Comparison of ENCODE assay signal across 12 cellular contexts in the genomic region with DNA sequence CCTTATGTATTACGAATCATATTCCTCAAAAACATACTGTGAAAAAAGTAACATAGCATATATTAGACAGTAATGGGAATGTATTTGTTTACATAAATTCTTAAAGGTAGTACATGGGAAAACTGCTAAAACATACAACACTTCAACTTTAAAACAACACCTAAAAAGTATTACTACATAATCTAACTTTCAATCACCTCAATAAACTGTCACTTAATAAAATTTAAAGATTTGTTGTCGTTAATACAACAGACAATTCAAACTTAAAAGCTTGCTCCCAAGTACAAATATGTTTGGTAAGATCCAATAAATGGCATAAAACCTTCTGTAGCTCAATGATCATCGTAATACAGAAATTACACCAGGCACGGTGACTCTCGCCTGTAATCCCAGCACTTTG. TPM values are rescaled to one million over a fixed set of nuclear protein-coding genes. Genes with fewer than 3 reads are reported as not detected.
DNase-seq lines count a peak whose midpoint lies in the region; ATAC-seq and TF ChIP-seq lines count a peak whose summit lies in the region.
"Had no signal": no experiment of that assay in that cellular context is flagged by ENCODE, and none has a peak within 500 bp of the region (broad histone marks: within the 10 kb centered on the region; RNA-seq: fewer than 3 reads in every experiment).

No MANE protein-coding gene starts in this region.

- H3K27me3 Mint-ChIP-seq in CD4-positive, alpha-beta T cell = no peaks in the 10 kb centered on the region
- H3K27me3 Mint-ChIP-seq in activated naive CD8-positive, alpha-beta T cell = no peaks in the 10 kb centered on the region
- H3K27me3 Mint-ChIP-seq in natural killer cell treated with Interleukin-12 subunit alpha and Interleukin-12 subunit beta and Interleukin-15 and Interleukin-18, amount 100 ng/mL, for 72 hours = no peaks in the 10 kb centered on the region

- H3K9me3 ChIP-seq in CD4-positive, alpha-beta T cell (ENCODE audit: control insufficient read depth, low read length) = no peaks in the 10 kb centered on the region
- no peaks in the 10 kb centered on the region for H3K9me3 ChIP-seq in HEK293 (ENCODE audit: control insufficient read depth, insufficient read depth, low read depth, low read length)
- H3K9me3 ChIP-seq: Caco-2, left ventricle myocardium inferior had no signal

- H3K9me3 Mint-ChIP-seq in CD4-positive, alpha-beta T cell = no peaks in the 10 kb centered on the region
- H3K9me3 Mint-ChIP-seq in activated naive CD8-positive, alpha-beta T cell (ENCODE audit: low read depth) = no peaks in the 10 kb centered on the region
- no peaks in the 10 kb centered on the region for H3K9me3 Mint-ChIP-seq in natural killer cell treated with Interleukin-12 subunit alpha and Interleukin-12 subunit beta and Interleukin-15 and Interleukin-18, amount 100 ng/mL, for 72 hours

- H3K27me3 ChIP-seq in CD4-positive, alpha-beta T cell (ENCODE audit: control insufficient read depth, insufficient read depth, low read length) = no peaks in the 10 kb centered on the region

- H3K4me1 Mint-ChIP-seq in CD4-positive, alpha-beta T cell (ENCODE audit: low read depth) = peaks cover 58% of the 10 kb centered on the region
- H3K4me1 Mint-ChIP-seq in activated naive CD8-positive, alpha-beta T cell (ENCODE audit: low read depth) = peaks cover 64% of the 10 kb centered on the region
- H3K4me1 Mint-ChIP-seq in natural killer cell treated with Interleukin-12 subunit alpha and Interleukin-12 subunit beta and Interleukin-15 and Interleukin-18, amount 100 ng/mL, for 72 hours (ENCODE audit: low read depth in 2 of 2) = peaks cover 41 to 49% of the 10 kb centered on the region in 2 donors

- no peak for TF ChIP-seq CTCF in CD4-positive, alpha-beta T cell (IDR thresholded peaks at IDR 0.05)
- TF ChIP-seq CTCF in HEK293 (tag by site-specific recombination; IDR thresholded peaks at IDR 0.05) = no peak

- no peak overlapping the region for H3K4me3 ChIP-seq in HEK293 (ENCODE audit: low read depth, low read length)

- CTCF ChIA-PET in CD4-positive, alpha-beta T cell (lab: Charles Lee) = interaction anchor here (0.8 to 1.7 kb wide), 3 partner anchors 12 to 66 kb away, joined by 3 to 6 read pairs (median 5); no protein-coding TSS in a partner anchor
- CTCF ChIA-PET in HEK293 (lab: Yijun Ruan, JAX) = interaction anchor here (0.5 to 3.4 kb wide), 6 partner anchors 17 to 999 kb away, joined by 3 to 23 read pairs (median 5); no protein-coding TSS in a partner anchor

- no peak for DNase-seq in CD4-positive, alpha-beta T cell
- no peak for DNase-seq in natural killer cell treated with Interleukin-12 subunit alpha and Interleukin-12 subunit beta and Interleukin-15 and Interleukin-18, amount 100 ng/mL, for 72 hours (ENCODE audit: low spot score)
- DNase-seq in activated CD4-positive, CD25-positive, alpha-beta regulatory T cell treated with anti-CD3 and anti-CD28 coated beads, Interleukin-2, amount 50 U/mL, for 72 hours = no peak
- DNase-seq in sciatic nerve (ENCODE audit: low spot score) = no peak
- DNase-seq: Caco-2; left ventricle myocardium inferior; NCI-H1930; stimulated activated CD4-positive, alpha-beta T cell treated with anti-CD3 and anti-CD28 coated beads, Interleukin-2, amount 100 ng/mL, for 24 hours had no signal

- no peak for ATAC-seq in CD4-positive, alpha-beta T cell (ENCODE audit: poor library complexity)
- no peak for ATAC-seq in natural killer cell treated with Interleukin-12 subunit alpha and Interleukin-12 subunit beta and Interleukin-15 and Interleukin-18, amount 100 ng/mL, for 72 hours
- ATAC-seq in HG03025 (IDR thresholded peaks at IDR 0.05; ENCODE audit: low FRiP score, unreplicated experiment) (no peak), GM21390 (IDR thresholded peaks at IDR 0.05; ENCODE audit: unreplicated experiment) (no peak), sciatic nerve (no peak)

- peak overlapping the region; percentile 99 for H3K4me3 Mint-ChIP-seq in CD4-positive, alpha-beta T cell
- peak overlapping the region; percentile 96 for H3K4me3 Mint-ChIP-seq in activated naive CD8-positive, alpha-beta T cell
- H3K4me3 Mint-ChIP-seq in natural killer cell treated with Interleukin-12 subunit alpha and Interleukin-12 subunit beta and Interleukin-15 and Interleukin-18, amount 100 ng/mL, for 72 hours = peak overlapping the region; percentile 60

- peaks cover 20% of the 10 kb centered on the region for H3K4me1 ChIP-seq in HEK293 (ENCODE audit: control insufficient read depth, insufficient read depth, low read length)
- H3K4me1 ChIP-seq: Caco-2 had no signal

- peaks cover 13 to 27% of the 10 kb centered on the region in 2 experiments for H3K36me3 ChIP-seq in HEK293 (ENCODE audit: control insufficient read depth in 2 of 2, insufficient read depth in 1 of 2, low read length in 2 of 2)
- H3K36me3 ChIP-seq: left ventricle myocardium inferior had no signal

- peak overlapping the region; percentile 44 for H3K27ac Mint-ChIP-seq in CD4-positive, alpha-beta T cell
- H3K27ac Mint-ChIP-seq in activated naive CD8-positive, alpha-beta T cell = peak overlapping the region; percentile 92
- peak overlapping the region in 1 of 2 donors; percentile 83 for H3K27ac Mint-ChIP-seq in natural killer cell treated with Interleukin-12 subunit alpha and Interleukin-12 subunit beta and Interleukin-15 and Interleukin-18, amount 100 ng/mL, for 72 hours

- POLR2A ChIA-PET in CD4-positive, alpha-beta T cell (lab: Charles Lee) = interaction anchor here (1.0 to 1.6 kb wide), 4 partner anchors 9 to 722 kb away, joined by 3 to 8 read pairs (median 4); a partner anchor contains a TSS
- POLR2A ChIA-PET in HEK293 (lab: Yijun Ruan, JAX) = interaction anchor here (0.7 to 1.4 kb wide), 4 partner anchors 10 to 127 kb away, joined by 3 read pairs; a partner anchor contains a TSS

- H3K36me3 Mint-ChIP-seq in CD4-positive, alpha-beta T cell (ENCODE audit: low read depth) = peaks cover 47% of the 10 kb centered on the region
- peaks cover 11% of the 10 kb centered on the region for H3K36me3 Mint-ChIP-seq in activated naive CD8-positive, alpha-beta T cell
- H3K36me3 Mint-ChIP-seq in natural killer cell treated with Interleukin-12 subunit alpha and Interleukin-12 subunit beta and Interleukin-15 and Interleukin-18, amount 100 ng/mL, for 72 hours = peaks cover 21% of the 10 kb centered on the region

- no peak overlapping the region for H3K27ac ChIP-seq in CD4-positive, alpha-beta T cell (ENCODE audit: low read depth, low read length)
- H3K27ac ChIP-seq in HEK293 (ENCODE audit: extremely low read depth, low read depth, low read length) = no peak overlapping the region
- H3K27ac ChIP-seq: left ventricle myocardium inferior had no signal

- intact Hi-C loops in CD4-positive, alpha-beta T cell (cut with DNase I, micrococcal nuclease) = loop anchor here in 1 of 2 experiments (5.0 to 10.0 kb wide), 5 partner anchors 37 to 949 kb away; a partner anchor contains a TSS
- intact Hi-C loops in sciatic nerve (cut with DNase I) = no loop called here

TF ChIP-seq in HEK293, 187 proteins besides CTCF, POLR2A, EP300 and RAD21:
- TF ChIP-seq, protein P1, sequence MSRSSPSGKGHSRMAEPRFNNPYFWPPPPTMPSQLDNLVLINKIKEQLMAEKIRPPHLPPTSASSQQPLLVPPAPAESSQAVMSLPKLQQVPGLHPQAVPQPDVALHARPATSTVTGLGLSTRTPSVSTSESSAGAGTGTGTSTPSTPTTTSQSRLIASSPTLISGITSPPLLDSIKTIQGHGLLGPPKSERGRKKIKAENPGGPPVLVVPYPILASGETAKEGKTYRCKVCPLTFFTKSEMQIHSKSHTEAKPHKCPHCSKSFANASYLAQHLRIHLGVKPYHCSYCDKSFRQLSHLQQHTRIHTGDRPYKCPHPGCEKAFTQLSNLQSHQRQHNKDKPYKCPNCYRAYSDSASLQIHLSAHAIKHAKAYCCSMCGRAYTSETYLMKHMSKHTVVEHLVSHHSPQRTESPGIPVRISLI (tag by site-specific recombination; IDR thresholded peaks at IDR 0.05) = no peak
- TF ChIP-seq ZNF664 (tag by site-specific recombination; IDR thresholded peaks at IDR 0.05) = peak; percentile 76
- peak; percentile 72 for TF ChIP-seq PRDM1 (tag by site-specific recombination; IDR thresholded peaks at IDR 0.05)
- no peak for TF ChIP-seq ZNF596 (tag by site-specific recombination; IDR thresholded peaks at IDR 0.05)
- no peak for TF ChIP-seq ZNF341 (tag by site-specific recombination; IDR thresholded peaks at IDR 0.05; ENCODE audit: low read depth)
TF ChIP-seq in HEK293: peak in this region for 2.

RNA-seq across cellular contexts. Expression of a gene that starts 3.7 kb away (rescaled TPM):
- total RNA-seq in CD4-positive, alpha-beta T cell = 100 to 1,000 TPM; 127 to 130 TPM
- 10 to 100 TPM; 74.2 to 79.2 TPM for total RNA-seq in natural killer cell treated with Interleukin-12 subunit alpha and Interleukin-12 subunit beta and Interleukin-15 and Interleukin-18, amount 100 ng/mL, for 72 hours
- total RNA-seq in sciatic nerve = 61.3 TPM

RNA-seq across cellular contexts. Expression of a gene that starts 4.1 kb away (rescaled TPM):
- total RNA-seq in CD4-positive, alpha-beta T cell = 10 to 100 TPM; 20.6 to 20.9 TPM
- total RNA-seq in natural killer cell treated with Interleukin-12 subunit alpha and Interleukin-12 subunit beta and Interleukin-15 and Interleukin-18, amount 100 ng/mL, for 72 hours = 10 to 100 TPM; 19.0 to 23.7 TPM
- total RNA-seq in sciatic nerve = 28.0 TPM

RNA-seq across cellular contexts. Expression of a gene that starts 42.9 kb away (rescaled TPM):
- total RNA-seq in CD4-positive, alpha-beta T cell = 1 to 10 TPM; 7.0 to 8.4 TPM
- 10 to 100 TPM; 34.0 to 40.9 TPM for total RNA-seq in natural killer cell treated with Interleukin-12 subunit alpha and Interleukin-12 subunit beta and Interleukin-15 and Interleukin-18, amount 100 ng/mL, for 72 hours
- 27.9 TPM for total RNA-seq in sciatic nerve
